23 cellular contexts compared by ENCODE assay signal in genomic region chr9:115596743-115597080, GRCh38.
DNase-seq lines count a peak whose midpoint lies in the region; ATAC-seq and TF ChIP-seq lines count a peak whose summit lies in the region.
"Had no signal": no experiment of that assay in that cellular context is flagged by ENCODE, and none has a peak within 500 bp of the region (broad histone marks: within the 10 kb centered on the region; RNA-seq: fewer than 3 reads in every experiment).

No MANE protein-coding gene starts in this region.

- DNase-seq in AG04449 (ENCODE audit: low read depth, low spot score): no peak
- DNase-seq in SJCRH30: no peak
- no peak for DNase-seq in coronary artery (ENCODE audit: low spot score)
- DNase-seq in neural progenitor cell (ENCODE audit: low spot score): no peak
- DNase-seq in activated naive CD4-positive, alpha-beta T cell (lab: John Stamatoyannopoulos, UW): no peak
- no peak for DNase-seq in Peyer's patch
- DNase-seq in NCI-H1694 treated with DMSO at 0.1 percent for 48 hours (lab: John Stamatoyannopoulos, UW): no peak
- DNase-seq: ACHN; activated CD4-positive, alpha-beta T cell treated with anti-CD3 and anti-CD28 coated beads for 1 hour; activated effector memory CD4-positive, alpha-beta T cell treated with Interleukin-2 at 50 U/mL for 16 hours; cerebellar nuclear complex; DND-41; gastrocnemius medialis; H9; left cardiac atrium; MV-4-11; NCI-H2081 treated with DMSO at 0.1 percent for 48 hours; NCI-H526 treated with DMSO at 0.1 percent for 48 hours; OCI-M1; SIG-M5; stimulated activated naive CD8-positive, alpha-beta T cell treated with anti-CD3 and anti-CD28 coated beads, Interleukin-15, Interleukin-2, amounts not matched to agents 100 U/mL and 50 U/mL, for 24 hours; transverse colon had no signal

- H3K36me3 Mint-ChIP-seq in neural progenitor cell: no peaks in the 10 kb centered on the region

- no peaks in the 10 kb centered on the region for H4K20me1 ChIP-seq in neural progenitor cell (ENCODE audit: low read depth)

- no peak overlapping the region for H3K27ac Mint-ChIP-seq in neural progenitor cell

- H2AFZ ChIP-seq in neural progenitor cell (replicated peaks): peak overlapping the region; percentile 23

- H3K4me1 Mint-ChIP-seq in neural progenitor cell: peaks cover 29% of the 10 kb centered on the region

- H3K36me3 ChIP-seq in SJCRH30 (no peaks in the 10 kb centered on the region), neural progenitor cell (no peaks in the 10 kb centered on the region), Peyer's patch (no peaks in the 10 kb centered on the region)
- H3K36me3 ChIP-seq: gastrocnemius medialis, transverse colon had no signal

- H3K9ac ChIP-seq in neural progenitor cell: no peak overlapping the region

- H3K9me3 ChIP-seq in SJCRH30 (replicated peaks): no peaks in the 10 kb centered on the region
- no peaks in the 10 kb centered on the region for H3K9me3 ChIP-seq in neural progenitor cell (ENCODE audit: low read depth)
- no peaks in the 10 kb centered on the region for H3K9me3 ChIP-seq in Peyer's patch
- H3K9me3 ChIP-seq: gastrocnemius medialis, transverse colon had no signal

- H3K4me1 ChIP-seq in SJCRH30: peaks cover 22% of the 10 kb centered on the region
- peaks cover 26% of the 10 kb centered on the region for H3K4me1 ChIP-seq in neural progenitor cell
- H3K4me1 ChIP-seq in Peyer's patch: no peaks in the 10 kb centered on the region

- H3K27me3 ChIP-seq in SJCRH30 (no peaks in the 10 kb centered on the region), neural progenitor cell (no peaks in the 10 kb centered on the region), Peyer's patch (no peaks in the 10 kb centered on the region)
- H3K27me3 ChIP-seq: transverse colon had no signal

- peak overlapping the region; percentile 55 for H3K27ac ChIP-seq in SJCRH30
- H3K27ac ChIP-seq in coronary artery: no peak overlapping the region
- H3K27ac ChIP-seq in neural progenitor cell: no peak overlapping the region
- H3K27ac ChIP-seq in Peyer's patch: no peak overlapping the region
- H3K27ac ChIP-seq: gastrocnemius medialis had no signal

- H3K4me3 ChIP-seq in AG04449 (ENCODE audit: low read depth, low read length): peak overlapping the region; percentile 59
- H3K4me3 ChIP-seq in SJCRH30: peak overlapping the region; percentile 44
- H3K4me3 ChIP-seq in coronary artery: peak overlapping the region; percentile 30
- H3K4me3 ChIP-seq in neural progenitor cell: no peak overlapping the region
- H3K4me3 ChIP-seq in Peyer's patch: no peak overlapping the region
- H3K4me3 ChIP-seq: gastrocnemius medialis, transverse colon had no signal

- peak overlapping the region; percentile 15 for H3K4me2 ChIP-seq in neural progenitor cell

- ATAC-seq in HG03571 (IDR thresholded peaks at IDR 0.05; ENCODE audit: unreplicated experiment): no peak
- ATAC-seq: gastrocnemius medialis; stimulated activated naive CD8-positive, alpha-beta T cell treated with anti-CD3 and anti-CD28 coated beads, Interleukin-15, Interleukin-2, amounts not matched to agents 100 U/mL and 50 U/mL, for 24 hours had no signal

- no peak for TF ChIP-seq POLR2A in Peyer's patch (IDR thresholded peaks at IDR 0.05)

- CTCF ChIA-PET in AG04449 (lab: Yijun Ruan, JAX): interaction anchor here (0.9 to 10.1 kb wide), 5 partner anchors 77 to 1050 kb away, joined by 4 to 172 read pairs (median 9); no protein-coding TSS in a partner anchor

- POLR2A ChIA-PET in AG04449 (lab: Yijun Ruan, JAX): interaction anchor here (0.6 to 4.7 kb wide), 10 partner anchors 8 to 96 kb away, joined by 3 to 33 read pairs (median 6); no protein-coding TSS in a partner anchor

- no peak for TF ChIP-seq CTCF in AG04449 (IDR thresholded peaks at IDR 0.05; ENCODE audit: insufficient read depth, low read length, missing control alignments)
- no peak for TF ChIP-seq CTCF in coronary artery (IDR thresholded peaks at IDR 0.05)
- no peak for TF ChIP-seq CTCF in neural progenitor cell (IDR thresholded peaks at IDR 0.05)
- TF ChIP-seq CTCF in Peyer's patch (IDR thresholded peaks at IDR 0.05): no peak

- H3K79me2 ChIP-seq in neural progenitor cell (ENCODE audit: low read depth): no peaks in the 10 kb centered on the region

- H3K27me3 Mint-ChIP-seq in neural progenitor cell (ENCODE audit: insufficient read depth, low read depth): peaks cover 5% of the 10 kb centered on the region

- H3K4me3 Mint-ChIP-seq in neural progenitor cell: peak overlapping the region; percentile 74
- H3K4me3 Mint-ChIP-seq: H9 had no signal

- no peaks in the 10 kb centered on the region for H3F3A ChIP-seq in neural progenitor cell (ENCODE audit: low read depth)

- no peaks in the 10 kb centered on the region for H3K9me3 Mint-ChIP-seq in neural progenitor cell
- H3K9me3 Mint-ChIP-seq: H9 had no signal

Comparison
In these comparisons a context has a peak if more than half of its experiments do, and no peak if none do; other contexts are left out.
1. H3K4me3 ChIP-seq: peak in AG04449 (single experiment), SJCRH30 (single experiment) and coronary artery (single experiment); none in neural progenitor cell (single experiment) and Peyer's patch (0 of 4).